ENCODE assay signal across 8 cellular contexts in the genomic region with DNA sequence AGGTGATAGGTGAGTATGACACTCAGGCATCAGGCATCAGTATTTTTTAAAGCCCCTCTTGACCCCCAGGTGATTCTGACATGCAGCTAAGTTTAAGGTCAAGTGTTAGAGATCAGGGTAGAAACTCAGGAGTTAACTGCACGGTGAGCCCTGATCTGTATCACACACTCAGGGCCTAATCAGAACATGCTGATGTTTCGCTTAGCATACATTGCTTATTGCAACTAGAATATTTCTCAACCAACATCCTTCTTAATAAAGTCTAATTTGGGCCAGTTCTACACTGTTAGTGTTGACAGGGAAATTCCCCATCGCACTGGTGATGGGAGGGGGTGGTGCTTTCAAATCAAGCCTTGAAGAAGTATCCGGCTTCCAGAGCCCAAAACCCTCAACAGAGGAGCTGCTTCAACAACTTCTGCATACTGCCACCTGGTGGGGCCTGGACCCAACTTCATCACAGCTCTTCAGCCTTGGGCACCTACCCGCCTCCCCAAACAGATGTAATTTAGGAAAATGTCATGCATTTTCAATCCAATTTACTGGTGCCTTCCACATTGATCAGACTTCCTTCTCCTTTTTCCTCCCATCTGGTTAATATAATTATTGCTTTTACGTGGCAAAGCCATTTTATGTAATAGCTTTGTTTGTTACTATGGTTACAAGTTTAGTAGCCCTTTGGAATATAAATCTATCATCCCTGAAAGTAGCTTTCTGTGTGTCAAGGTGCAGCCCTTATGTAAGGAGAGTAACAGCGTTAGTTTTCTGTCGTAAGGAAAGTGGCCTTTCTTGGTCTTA.
DNase-seq lines count a peak whose midpoint lies in the region; ATAC-seq lines count a peak whose summit lies in the region.

No MANE protein-coding gene starts in this region.

- peak; percentile 69 for ATAC-seq in HG03045 (IDR thresholded peaks at IDR 0.05; ENCODE audit: unreplicated experiment)

- peak; percentile 51 for DNase-seq in SIG-M5 treated with dmso at 0.1 percent for 504 hours (lab: John Stamatoyannopoulos, UW; ENCODE audit: unreplicated experiment)
- no peak for DNase-seq in SIG-M5 (lab: John Stamatoyannopoulos, UW)
- peak; percentile 76 for DNase-seq in NCI-H2171 treated with DMSO at 0.1 percent for 48 hours (lab: John Stamatoyannopoulos, UW)
- peak; percentile 75 for DNase-seq in activated CD4-positive, CD25-positive, alpha-beta regulatory T cell treated with anti-CD3 and anti-CD28 coated beads, Interleukin-2, amount 50 U/mL, for 16 hours (ENCODE audit: low read depth, low spot score)
- peak; percentile 87 for DNase-seq in central memory CD4-positive, alpha-beta T cell
- DNase-seq in kidney glomerular epithelial cell (lab: John Stamatoyannopoulos, UW): peak; percentile 52
- peak; percentile 71 to 87 (median 77) for DNase-seq in stimulated activated CD4-positive, alpha-beta T cell treated with anti-CD3 and anti-CD28 coated beads, Interleukin-1b, Interleukin-23, amount 100 ng/mL, for 24 hours (ENCODE audit: low read depth in 4 of 4, low spot score in 1 of 4)
